ENCODE assay signal across 8 cellular contexts in the genomic region with DNA sequence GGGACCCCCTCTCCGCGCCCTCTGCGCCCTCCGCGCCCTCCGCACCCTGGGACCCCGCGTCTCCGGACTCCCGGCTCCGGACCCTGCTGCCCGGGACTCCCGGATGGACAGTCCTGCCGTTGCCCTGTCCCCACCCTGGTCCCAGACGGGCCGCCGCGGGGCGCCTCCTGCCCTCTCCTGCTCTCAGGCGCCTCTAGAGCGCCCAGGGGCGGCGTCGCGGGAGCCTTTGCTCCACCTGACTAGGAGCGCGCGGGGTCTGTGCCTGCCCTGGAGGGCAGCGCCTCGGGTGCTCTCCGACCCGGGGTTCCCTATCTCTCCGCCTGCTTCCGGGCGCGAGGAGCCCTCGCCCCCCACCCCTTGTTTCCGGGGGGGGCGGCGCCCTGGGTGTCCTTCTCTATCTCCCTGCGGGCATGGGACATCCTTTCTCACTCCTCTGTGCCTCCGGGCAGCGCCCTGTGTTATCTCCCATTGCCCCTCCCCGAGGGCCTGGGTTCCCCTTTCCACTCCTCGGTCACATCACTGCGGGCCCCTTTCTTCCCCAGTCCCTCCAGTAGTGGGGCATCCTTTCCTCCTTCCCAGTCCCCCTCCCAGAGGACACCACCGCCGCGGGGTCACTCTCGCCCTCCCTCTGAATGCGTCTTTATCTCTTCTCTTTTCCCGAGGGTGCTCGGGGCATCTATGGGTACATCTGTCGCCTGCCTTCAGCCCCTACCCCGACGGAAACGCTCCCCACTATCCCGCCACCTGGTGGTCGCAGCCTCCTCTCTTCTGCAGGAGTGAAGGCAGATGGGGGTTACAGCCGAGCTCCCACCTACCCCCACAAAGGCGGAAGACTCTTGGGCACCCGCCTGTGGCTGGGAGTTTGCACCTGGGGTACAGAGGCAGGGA. TPM values are rescaled to one million over a fixed set of nuclear protein-coding genes. Genes with fewer than 3 reads are reported as not detected.
DNase-seq lines count a peak whose midpoint lies in the region; ATAC-seq and TF ChIP-seq lines count a peak whose summit lies in the region.

No MANE protein-coding gene starts in this region.

- peaks cover 54% of the 10 kb centered on the region for H3K4me1 Mint-ChIP-seq in activated T-helper 17 cell treated with anti-CD3 and anti-CD28 coated beads, Interleukin-2, amount 50 U/mL, for 72 hours

- H3K36me3 Mint-ChIP-seq in activated T-helper 17 cell treated with anti-CD3 and anti-CD28 coated beads, Interleukin-2, amount 50 U/mL, for 72 hours (ENCODE audit: low read depth) = peaks cover 46% of the 10 kb centered on the region

- no peaks in the 10 kb centered on the region for H3K27me3 Mint-ChIP-seq in activated T-helper 17 cell treated with anti-CD3 and anti-CD28 coated beads, Interleukin-2, amount 50 U/mL, for 72 hours

- peak; percentile 41 for DNase-seq in stimulated activated CD4-positive, alpha-beta T cell treated with anti-CD3 and anti-CD28 coated beads, Interleukin-12 subunit alpha, Interleukin-12 subunit beta, amount 100 ng/mL, for 4 hours
- no peak for DNase-seq in stimulated activated CD4-positive, alpha-beta T cell treated with anti-CD3 and anti-CD28 coated beads, Interleukin-2, amount 100 ng/mL, for 48 hours
- peak; percentile 76 for DNase-seq in NB4 (ENCODE audit: low read depth)
- DNase-seq in stimulated activated CD4-positive, alpha-beta T cell treated with anti-CD3 and anti-CD28 coated beads, Interleukin-4, amount 100 ng/mL, for 4 hours = peak; percentile 44 to 48
- no peak for DNase-seq in hepatic stellate cell (ENCODE audit: low spot score)
- no peak for DNase-seq in glomerular visceral epithelial cell (ENCODE audit: extremely low spot score)

- no peaks in the 10 kb centered on the region for H3K36me3 ChIP-seq in iPS-15b (ENCODE audit: control insufficient read depth, insufficient read depth, low read length)

- H3K27me3 ChIP-seq in iPS-15b (ENCODE audit: control insufficient read depth, insufficient read depth, low read length) = peaks cover 59% of the 10 kb centered on the region

- no peaks in the 10 kb centered on the region for H3K9me3 ChIP-seq in iPS-15b (ENCODE audit: control insufficient read depth, insufficient read depth, low read length)

- peak; percentile 30 for TF ChIP-seq CTCF in NB4 (IDR thresholded peaks at IDR 0.05; ENCODE audit: low read depth, low read length)

- no peak for TF ChIP-seq POLR2A in NB4 (IDR thresholded peaks at IDR 0.05; ENCODE audit: extremely low read depth, insufficient read length)

- no peaks in the 10 kb centered on the region for H3K9me3 Mint-ChIP-seq in activated T-helper 17 cell treated with anti-CD3 and anti-CD28 coated beads, Interleukin-2, amount 50 U/mL, for 72 hours

- no peak overlapping the region for H3K9ac ChIP-seq in iPS-15b (ENCODE audit: low read depth, low read length)

- H3K4me3 Mint-ChIP-seq in activated T-helper 17 cell treated with anti-CD3 and anti-CD28 coated beads, Interleukin-2, amount 50 U/mL, for 72 hours = peak overlapping the region; percentile 99

- H3K4me1 ChIP-seq in iPS-15b (ENCODE audit: control insufficient read depth, insufficient read depth, low read length) = no peaks in the 10 kb centered on the region

- peak overlapping the region; percentile 71 for H3K4me3 ChIP-seq in NB4 (ENCODE audit: low read depth, low read length)
- H3K4me3 ChIP-seq in iPS-15b (ENCODE audit: low read depth, low read length) = peak overlapping the region; percentile 59

- peak; percentile 34 for ATAC-seq in activated T-helper 17 cell treated with anti-CD3 and anti-CD28 coated beads, Interleukin-2, amount 50 U/mL, for 72 hours (replicated peaks)

- H3K27ac Mint-ChIP-seq in activated T-helper 17 cell treated with anti-CD3 and anti-CD28 coated beads, Interleukin-2, amount 50 U/mL, for 72 hours = peak overlapping the region; percentile 97

RNA-seq across cellular contexts. Expression of a gene that starts 0.9 kb away (rescaled TPM):
- 10 to 100 TPM; 76.0 to 87.7 TPM for total RNA-seq in activated T-helper 17 cell treated with anti-CD3 and anti-CD28 coated beads, Interleukin-2, amount 50 U/mL, for 72 hours

Comparison
In these comparisons a context has a peak if more than half of its experiments do, and no peak if none do; other contexts are left out.
1. DNase-seq: peak in stimulated activated CD4-positive, alpha-beta T cell treated with anti-CD3 and anti-CD28 coated beads, Interleukin-12 subunit alpha, Interleukin-12 subunit beta, amount 100 ng/mL, for 4 hours (single experiment), NB4 (single experiment) and stimulated activated CD4-positive, alpha-beta T cell treated with anti-CD3 and anti-CD28 coated beads, Interleukin-4, amount 100 ng/mL, for 4 hours (2 of 2); none in stimulated activated CD4-positive, alpha-beta T cell treated with anti-CD3 and anti-CD28 coated beads, Interleukin-2, amount 100 ng/mL, for 48 hours (0 of 2), hepatic stellate cell (single experiment) and glomerular visceral epithelial cell (single experiment).